ENCODE assay signal across 16 cellular contexts in the genomic region with DNA sequence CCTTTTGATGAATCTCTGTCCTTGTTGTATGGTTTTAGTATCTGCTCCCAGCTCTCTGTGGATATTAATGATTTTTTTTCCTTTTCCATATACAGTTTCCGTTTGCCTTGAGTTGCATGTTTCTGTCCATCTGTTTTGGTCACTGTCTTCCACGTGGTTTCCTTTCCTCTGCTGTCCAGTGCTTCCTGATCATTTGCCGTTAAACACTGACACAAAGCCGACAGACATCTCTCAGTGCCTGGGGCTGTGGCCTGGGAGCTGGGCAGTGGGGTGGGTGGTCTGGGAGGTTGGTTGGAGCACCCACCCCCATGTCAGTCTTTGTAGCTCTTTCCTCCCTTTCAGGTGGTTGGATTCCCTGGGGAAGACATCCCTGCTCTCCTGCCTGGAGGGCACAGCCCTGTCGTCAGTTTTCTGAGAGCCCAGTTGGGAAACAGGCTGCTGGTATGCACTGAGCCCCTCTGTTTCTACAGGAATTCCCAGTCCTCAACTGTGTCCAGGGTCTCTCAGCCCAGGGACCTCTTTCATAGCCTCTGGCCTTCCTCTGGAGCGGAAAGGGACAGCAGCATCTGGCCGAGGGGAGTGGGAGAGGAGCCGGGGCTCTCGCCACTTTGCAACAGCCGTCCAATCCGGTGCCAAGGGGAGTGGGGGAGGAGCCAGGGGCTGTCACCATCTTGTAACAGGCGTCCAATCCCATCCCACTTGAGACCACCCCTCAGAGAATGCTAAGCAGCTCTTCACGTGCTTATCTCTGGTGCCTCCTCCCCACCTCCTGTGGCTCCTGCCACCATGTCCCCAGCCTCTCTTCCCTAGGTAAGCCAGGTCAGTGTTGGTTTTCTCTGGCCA. TPM values are rescaled to one million over a fixed set of nuclear protein-coding genes. Genes with fewer than 3 reads are reported as not detected.
DNase-seq lines count a peak whose midpoint lies in the region; ATAC-seq and TF ChIP-seq lines count a peak whose summit lies in the region.
"Had no signal": no experiment of that assay in that cellular context is flagged by ENCODE, and none has a peak within 500 bp of the region (broad histone marks: within the 10 kb centered on the region; RNA-seq: fewer than 3 reads in every experiment).

No MANE protein-coding gene starts in this region.

- ATAC-seq in GM23338: peak; percentile 17; the same call in 2 of the 3 replicates
- ATAC-seq in natural killer cell: no peak
- ATAC-seq: CD8-positive, alpha-beta T cell; GM12878; HCT116; K562; PC-3 had no signal

- H3K36me3 Mint-ChIP-seq in GM23338 (ENCODE audit: low read depth) (no peaks in the 10 kb centered on the region), neural progenitor cell (no peaks in the 10 kb centered on the region), natural killer cell (no peaks in the 10 kb centered on the region)
- H3K36me3 Mint-ChIP-seq: CD8-positive, alpha-beta T cell had no signal

- H3K27me3 ChIP-seq in GM23338 (ENCODE audit: insufficient read depth) (peaks cover 19% of the 10 kb centered on the region), neural progenitor cell (peaks cover 20% of the 10 kb centered on the region)

- H3K4me1 Mint-ChIP-seq in GM23338 (peaks cover 10% of the 10 kb centered on the region), neural progenitor cell (peaks cover 20% of the 10 kb centered on the region), natural killer cell (no peaks in the 10 kb centered on the region)

- H3K9me2 ChIP-seq in GM23338 (ENCODE audit: insufficient read depth): no peaks in the 10 kb centered on the region

- H3K27ac ChIP-seq in GM23338 (ENCODE audit: low read depth): no peak overlapping the region
- H3K27ac ChIP-seq in neural progenitor cell: no peak overlapping the region
- H3K27ac ChIP-seq: BLaER1 had no signal

- H3K4me3 Mint-ChIP-seq in GM23338 (no peak overlapping the region), neural progenitor cell (no peak overlapping the region), natural killer cell (no peak overlapping the region)
- H3K4me3 Mint-ChIP-seq: CD8-positive, alpha-beta T cell had no signal

- H3K27me3 Mint-ChIP-seq in GM23338 (ENCODE audit: insufficient read depth, low read depth, poor library complexity) (peaks cover 10% of the 10 kb centered on the region), neural progenitor cell (ENCODE audit: insufficient read depth, low read depth) (peaks cover 13% of the 10 kb centered on the region), natural killer cell (ENCODE audit: low read depth in 2 of 2) (peaks cover 11 to 25% of the 10 kb centered on the region in 2 donors)

- H3K4me3 ChIP-seq in GM23338: no peak overlapping the region
- no peak overlapping the region for H3K4me3 ChIP-seq in neural progenitor cell
- H3K4me3 ChIP-seq: BLaER1, GM12878, K562 had no signal

- H3K9me3 Mint-ChIP-seq in GM23338: no peaks in the 10 kb centered on the region
- H3K9me3 Mint-ChIP-seq in neural progenitor cell: no peaks in the 10 kb centered on the region
- no peaks in the 10 kb centered on the region for H3K9me3 Mint-ChIP-seq in natural killer cell
- H3K9me3 Mint-ChIP-seq: CD8-positive, alpha-beta T cell had no signal

- TF ChIP-seq CTCF in GM23338 (conservative IDR thresholded peaks at IDR 0.05; ENCODE audit: low read depth in 2 of 2) (no peak), neural progenitor cell (IDR thresholded peaks at IDR 0.05) (no peak), natural killer cell (IDR thresholded peaks at IDR 0.05) (no peak)

- H3K4me2 ChIP-seq in GM23338 (no peak overlapping the region), neural progenitor cell (no peak overlapping the region)
- H3K4me2 ChIP-seq: BLaER1 had no signal

- no peak overlapping the region for H3K9ac ChIP-seq in neural progenitor cell
- H3K9ac ChIP-seq: BLaER1 had no signal

- no peaks in the 10 kb centered on the region for H3K79me2 ChIP-seq in GM23338 (replicated peaks; ENCODE audit: insufficient read depth)
- H3K79me2 ChIP-seq in neural progenitor cell (ENCODE audit: low read depth): no peaks in the 10 kb centered on the region

- 0 out of 2 replicates have a peak, but pooled peaks cover 2% of the 10 kb centered on the region for H3F3A ChIP-seq in GM23338 (replicated peaks; ENCODE audit: low read depth)
- peaks cover 8% of the 10 kb centered on the region for H3F3A ChIP-seq in neural progenitor cell (ENCODE audit: low read depth)

- H3K36me3 ChIP-seq in GM23338 (ENCODE audit: insufficient read depth) (no peaks in the 10 kb centered on the region), neural progenitor cell (no peaks in the 10 kb centered on the region)
- H3K36me3 ChIP-seq: BLaER1 had no signal

- intact Hi-C loops in natural killer cell (cut with micrococcal nuclease): loop anchor here (5.0 kb wide), 1 partner anchor 246 kb away; a partner anchor contains a TSS

- DNase-seq in GM23338 (ENCODE audit: low spot score) (peak; percentile 37), foreskin melanocyte (peak; percentile 10), neural progenitor cell (ENCODE audit: low spot score) (peak; percentile 33), natural killer cell (no peak), COR-L47 (lab: John Stamatoyannopoulos, UW) (no peak)
- no peak for DNase-seq in activated T-cell treated with anti-CD3 and anti-CD28 coated beads, Interleukin-2, amount 50 U/mL, for 1 hour
- DNase-seq: CD8-positive, alpha-beta T cell; DMS79 treated with DMSO at 0.1 percent for 48 hours; NCI-H187; NCI-H69; PC-3 had no signal

- H4K20me1 ChIP-seq in GM23338 (replicated peaks; ENCODE audit: insufficient read depth) (no peaks in the 10 kb centered on the region), neural progenitor cell (ENCODE audit: low read depth) (no peaks in the 10 kb centered on the region)
- H4K20me1 ChIP-seq: BLaER1 had no signal

- no peak overlapping the region for H3K27ac Mint-ChIP-seq in GM23338
- H3K27ac Mint-ChIP-seq in neural progenitor cell: no peak overlapping the region
- no peak overlapping the region for H3K27ac Mint-ChIP-seq in natural killer cell
- H3K27ac Mint-ChIP-seq: CD8-positive, alpha-beta T cell had no signal

- H2AFZ ChIP-seq in GM23338 (no peak overlapping the region), neural progenitor cell (replicated peaks) (no peak overlapping the region)

- H3K9me3 ChIP-seq in neural progenitor cell (ENCODE audit: low read depth): no peaks in the 10 kb centered on the region
- H3K9me3 ChIP-seq: BLaER1 had no signal

- H3K4me1 ChIP-seq in GM23338 (ENCODE audit: insufficient read depth) (peaks cover 3% of the 10 kb centered on the region; the same call in 1 of the 2 replicates), neural progenitor cell (peaks cover 6% of the 10 kb centered on the region)

TF ChIP-seq in GM23338, 12 proteins besides CTCF, POLR2A, EP300 and RAD21 (continues in another document):
- TF ChIP-seq ZNF114 (CRISPR knock-in tag; IDR thresholded peaks at IDR 0.05): no peak
- TF ChIP-seq EZH2phosphoT487 (IDR thresholded peaks at IDR 0.05; ENCODE audit: unreplicated experiment): no peak
- TF ChIP-seq STAT1 (IDR thresholded peaks at IDR 0.05; ENCODE audit: unreplicated experiment): no peak

TF ChIP-seq in PFSK-1, 5 proteins besides CTCF, POLR2A, EP300 and RAD21:
- TF ChIP-seq POLR2AphosphoS5 (IDR thresholded peaks at IDR 0.05; ENCODE audit: low read depth, low read length): no peak
- TF ChIP-seq, protein P1, sequence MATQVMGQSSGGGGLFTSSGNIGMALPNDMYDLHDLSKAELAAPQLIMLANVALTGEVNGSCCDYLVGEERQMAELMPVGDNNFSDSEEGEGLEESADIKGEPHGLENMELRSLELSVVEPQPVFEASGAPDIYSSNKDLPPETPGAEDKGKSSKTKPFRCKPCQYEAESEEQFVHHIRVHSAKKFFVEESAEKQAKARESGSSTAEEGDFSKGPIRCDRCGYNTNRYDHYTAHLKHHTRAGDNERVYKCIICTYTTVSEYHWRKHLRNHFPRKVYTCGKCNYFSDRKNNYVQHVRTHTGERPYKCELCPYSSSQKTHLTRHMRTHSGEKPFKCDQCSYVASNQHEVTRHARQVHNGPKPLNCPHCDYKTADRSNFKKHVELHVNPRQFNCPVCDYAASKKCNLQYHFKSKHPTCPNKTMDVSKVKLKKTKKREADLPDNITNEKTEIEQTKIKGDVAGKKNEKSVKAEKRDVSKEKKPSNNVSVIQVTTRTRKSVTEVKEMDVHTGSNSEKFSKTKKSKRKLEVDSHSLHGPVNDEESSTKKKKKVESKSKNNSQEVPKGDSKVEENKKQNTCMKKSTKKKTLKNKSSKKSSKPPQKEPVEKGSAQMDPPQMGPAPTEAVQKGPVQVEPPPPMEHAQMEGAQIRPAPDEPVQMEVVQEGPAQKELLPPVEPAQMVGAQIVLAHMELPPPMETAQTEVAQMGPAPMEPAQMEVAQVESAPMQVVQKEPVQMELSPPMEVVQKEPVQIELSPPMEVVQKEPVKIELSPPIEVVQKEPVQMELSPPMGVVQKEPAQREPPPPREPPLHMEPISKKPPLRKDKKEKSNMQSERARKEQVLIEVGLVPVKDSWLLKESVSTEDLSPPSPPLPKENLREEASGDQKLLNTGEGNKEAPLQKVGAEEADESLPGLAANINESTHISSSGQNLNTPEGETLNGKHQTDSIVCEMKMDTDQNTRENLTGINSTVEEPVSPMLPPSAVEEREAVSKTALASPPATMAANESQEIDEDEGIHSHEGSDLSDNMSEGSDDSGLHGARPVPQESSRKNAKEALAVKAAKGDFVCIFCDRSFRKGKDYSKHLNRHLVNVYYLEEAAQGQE (IDR thresholded peaks at IDR 0.05; ENCODE audit: insufficient read depth in 1 of 2, low read depth in 2 of 2, low read length in 2 of 2): peak; percentile 45 to 78; a peak in 1 of 4 replicates
TF ChIP-seq in PFSK-1: peak in this region for 1.

RNA-seq across cellular contexts. Expression of a gene that starts 26.7 kb away (rescaled TPM):
- total RNA-seq in GM23338 (2014; rRNA removed; shearing (Covaris generic)): 51.3 and 58.0 TPM in 2 replicates
- 88.7 and 103 TPM in 2 replicates for polyA plus RNA-seq in GM23338 (2016; fragmentation: Nextera tagmentation; extraction: Ambion mirVana)
- 11.2 TPM for polyA plus RNA-seq in PFSK-1 (2012; ENCODE audit: insufficient read length, low read depth)
- 65.8 and 71.3 TPM in 2 replicates for total RNA-seq in neural progenitor cell (ENCODE audit: low replicate concordance)
- 10 to 100 TPM in 1 of 3 donors, 1 to 10 TPM in 2; 5.3 to 10.0 (median 6.8) TPM for total RNA-seq in natural killer cell

Comparison
In these comparisons a context has a peak if more than half of its experiments do, and no peak if none do; other contexts are left out.
1. DNase-seq: peak in GM23338 (single experiment), foreskin melanocyte (single experiment) and neural progenitor cell (single experiment); none in activated T-cell treated with anti-CD3 and anti-CD28 coated beads, Interleukin-2, amount 50 U/mL, for 1 hour (single experiment), natural killer cell (single experiment) and COR-L47 (single experiment).